Comparison of ENCODE assay signal across 30 cellular contexts in genomic region chr2:45857206-45857605, GRCh38.
"Had no signal": no experiment of that assay in that cellular context is flagged by ENCODE, and none has a peak within 500 bp of the region (broad histone marks: within the 10 kb centered on the region; RNA-seq: fewer than 3 reads in every experiment).

No MANE protein-coding gene starts in this region.

- H3K36me3 Mint-ChIP-seq: activated naive CD4-positive, alpha-beta T cell treated with anti-CD3 and anti-CD28 coated beads, Interleukin-2, amount 50 U/mL, for 24 hours; naive thymus-derived CD8-positive, alpha-beta T cell; neural progenitor cell; WTC11 had no signal

- H3K9ac ChIP-seq: neural progenitor cell, parathyroid adenoma had no signal

- H3K9me3 Mint-ChIP-seq: activated CD4-positive, alpha-beta T cell treated with anti-CD3 and anti-CD28 coated beads, Interleukin-2, amount 10 ng/mL, durations not matched to agents 7 days and 5 days; activated naive CD4-positive, alpha-beta T cell treated with anti-CD3 and anti-CD28 coated beads, Interleukin-2, amount 50 U/mL, for 24 hours; activated naive CD8-positive, alpha-beta T cell treated with anti-CD3 and anti-CD28 coated beads, Interleukin-2, amount 50 U/mL, for 24 hours; activated T-cell treated with anti-CD3 and anti-CD28 coated beads, Interleukin-2, amount 50 U/mL, for 4 hours; activated T-helper 17 cell treated with anti-CD3 and anti-CD28 coated beads, Interleukin-2, amount 50 U/mL, for 72 hours; dendritic cell treated with granulocyte-macrophage colony-stimulating factor and Interleukin-4, amounts not matched to agents 40 ng/mL and 50 ng/mL, for 4 days; naive thymus-derived CD8-positive, alpha-beta T cell; neural progenitor cell; WTC11 had no signal

- H3K4me3 ChIP-seq: breast epithelium, neural progenitor cell, spleen, thyroid gland, upper lobe of right lung had no signal

- H3K36me3 ChIP-seq: breast epithelium, neural progenitor cell, spleen, thyroid gland, upper lobe of right lung had no signal

- H3K27ac ChIP-seq: neural progenitor cell, parathyroid adenoma, spleen, thyroid gland, upper lobe of right lung had no signal

- H3K27me3 Mint-ChIP-seq: activated CD4-positive, alpha-beta memory T cell treated with anti-CD3 and anti-CD28 coated beads, Interleukin-2, amount 10 ng/mL, durations not matched to agents 7 days and 5 days; activated CD4-positive, alpha-beta T cell treated with anti-CD3 and anti-CD28 coated beads, Interleukin-2, amount 10 ng/mL, durations not matched to agents 7 days and 5 days; activated naive CD4-positive, alpha-beta T cell treated with anti-CD3 and anti-CD28 coated beads, Interleukin-2, amount 50 U/mL, for 24 hours; activated naive CD8-positive, alpha-beta T cell treated with anti-CD3 and anti-CD28 coated beads, Interleukin-2, amount 50 U/mL, for 24 hours; activated T-helper 17 cell treated with anti-CD3 and anti-CD28 coated beads, Interleukin-2, amount 50 U/mL, for 72 hours; dendritic cell treated with granulocyte-macrophage colony-stimulating factor and Interleukin-4, amounts not matched to agents 40 ng/mL and 50 ng/mL, for 4 days; naive thymus-derived CD8-positive, alpha-beta T cell; T-helper 17 cell had no signal

- DNase-seq: activated CD4-positive, alpha-beta memory T cell treated with anti-CD3 and anti-CD28 coated beads, Interleukin-2, amount 10 ng/mL, durations not matched to agents 7 days and 5 days; activated CD4-positive, alpha-beta T cell treated with anti-CD3 and anti-CD28 coated beads for 1 hour; activated CD4-positive, alpha-beta T cell treated with anti-CD3 and anti-CD28 coated beads, Interleukin-2, amount 10 ng/mL, durations not matched to agents 7 days and 5 days; activated CD8-positive, alpha-beta memory T cell treated with anti-CD3 and anti-CD28 coated beads, Interleukin-2, amount 50 U/mL, for 48 hours; activated gamma-delta T cell treated with Interleukin-2 at 50 U/mL for 16 hours; activated naive CD8-positive, alpha-beta T cell treated with anti-CD3 and anti-CD28 coated beads, Interleukin-2, amount 50 U/mL, for 24 hours; activated T-cell treated with anti-CD3 and anti-CD28 coated beads, Interleukin-2, amount 50 U/mL, for 4 hours; amygdala; central memory CD4-positive, alpha-beta T cell; effector CD4-positive, alpha-beta T cell; head of caudate nucleus; hippocampal formation; left cardiac atrium; mammary epithelial cell; occipital lobe; right cardiac atrium; spleen; stimulated activated CD4-positive, alpha-beta T cell treated with anti-CD3 and anti-CD28 coated beads, Interleukin-2, amount 100 ng/mL, for 48 hours; stimulated activated naive CD8-positive, alpha-beta T cell treated with anti-CD3 and anti-CD28 coated beads, Interleukin-15, Interleukin-2, amounts not matched to agents 100 U/mL and 50 U/mL, for 24 hours; T-helper 17 cell; thyroid gland; upper lobe of right lung had no signal

- H3K9me3 ChIP-seq: breast epithelium, spleen, thyroid gland, upper lobe of right lung had no signal

- H3K27me3 ChIP-seq: breast epithelium, neural progenitor cell, spleen, thyroid gland, upper lobe of right lung had no signal

- H3K4me3 Mint-ChIP-seq: activated CD4-positive, alpha-beta memory T cell treated with anti-CD3 and anti-CD28 coated beads, Interleukin-2, amount 10 ng/mL, durations not matched to agents 7 days and 5 days; activated CD4-positive, alpha-beta T cell treated with anti-CD3 and anti-CD28 coated beads, Interleukin-2, amount 10 ng/mL, durations not matched to agents 7 days and 5 days; activated naive CD4-positive, alpha-beta T cell treated with anti-CD3 and anti-CD28 coated beads, Interleukin-2, amount 50 U/mL, for 24 hours; activated naive CD8-positive, alpha-beta T cell treated with anti-CD3 and anti-CD28 coated beads, Interleukin-2, amount 50 U/mL, for 24 hours; activated T-cell treated with anti-CD3 and anti-CD28 coated beads, Interleukin-2, amount 50 U/mL, for 4 hours; activated T-helper 17 cell treated with anti-CD3 and anti-CD28 coated beads, Interleukin-2, amount 50 U/mL, for 72 hours; dendritic cell treated with granulocyte-macrophage colony-stimulating factor and Interleukin-4, amounts not matched to agents 40 ng/mL and 50 ng/mL, for 4 days; neural progenitor cell; T-helper 17 cell; WTC11 had no signal

- ATAC-seq: activated naive CD8-positive, alpha-beta T cell treated with anti-CD3 and anti-CD28 coated beads, Interleukin-2, amount 50 U/mL, for 24 hours; activated T-cell treated with anti-CD3 and anti-CD28 coated beads, Interleukin-2, amount 50 U/mL, for 4 hours; activated T-helper 17 cell treated with anti-CD3 and anti-CD28 coated beads, Interleukin-2, amount 50 U/mL, for 72 hours; left cardiac atrium; right cardiac atrium; stimulated activated naive CD8-positive, alpha-beta T cell treated with anti-CD3 and anti-CD28 coated beads, Interleukin-15, Interleukin-2, amounts not matched to agents 100 U/mL and 50 U/mL, for 24 hours; T-helper 17 cell; upper lobe of right lung; WTC11 had no signal

- H3K27ac Mint-ChIP-seq: activated CD4-positive, alpha-beta memory T cell treated with anti-CD3 and anti-CD28 coated beads, Interleukin-2, amount 10 ng/mL, durations not matched to agents 7 days and 5 days; activated CD4-positive, alpha-beta T cell treated with anti-CD3 and anti-CD28 coated beads, Interleukin-2, amount 10 ng/mL, durations not matched to agents 7 days and 5 days; activated naive CD4-positive, alpha-beta T cell treated with anti-CD3 and anti-CD28 coated beads, Interleukin-2, amount 50 U/mL, for 24 hours; activated naive CD8-positive, alpha-beta T cell treated with anti-CD3 and anti-CD28 coated beads, Interleukin-2, amount 50 U/mL, for 24 hours; activated T-helper 17 cell treated with anti-CD3 and anti-CD28 coated beads, Interleukin-2, amount 50 U/mL, for 72 hours; dendritic cell treated with granulocyte-macrophage colony-stimulating factor and Interleukin-4, amounts not matched to agents 40 ng/mL and 50 ng/mL, for 4 days; T-helper 17 cell; WTC11 had no signal

- H3K4me2 ChIP-seq: neural progenitor cell had no signal

- H2AFZ ChIP-seq: neural progenitor cell, parathyroid adenoma had no signal
